21 cellular contexts compared by ENCODE assay signal in genomic region chr2:190653931-190654330, GRCh38. TPM values are rescaled to one million over a fixed set of nuclear protein-coding genes. Genes with fewer than 3 reads are reported as not detected.
DNase-seq lines count a peak whose midpoint lies in the region; ATAC-seq, FAIRE-seq and TF ChIP-seq lines count a peak whose summit lies in the region.
"Had no signal": no experiment of that assay in that cellular context is flagged by ENCODE, and none has a peak within 500 bp of the region (broad histone marks: within the 10 kb centered on the region; RNA-seq: fewer than 3 reads in every experiment).

No MANE protein-coding gene starts in this region.

- POLR2A ChIA-PET in A549 (lab: Yijun Ruan, JAX), result no interaction called here

- CTCF ChIA-PET in A549 (lab: Yijun Ruan, JAX), result no interaction called here

- FAIRE-seq in A549 (lab: Jason Lieb, UNC), result no peak
- peak; percentile 58 for FAIRE-seq in GM12891 (lab: Jason Lieb, UNC)

- peaks cover 55% of the 10 kb centered on the region; the same call in 2 of the 3 replicates for H3K4me1 ChIP-seq in A549
- H3K4me1 ChIP-seq in aorta (ENCODE audit: control insufficient read depth in 1 of 2, insufficient read depth in 2 of 2, low read length in 2 of 2), result peaks cover 8 to 17% of the 10 kb centered on the region in 2 donors

- no peak for TF ChIP-seq POLR2A in A549 (IDR thresholded peaks at IDR 0.05; ENCODE audit: low read length)
- no peak for TF ChIP-seq POLR2A in GM12891 (IDR thresholded peaks at IDR 0.05; ENCODE audit: low read depth, low read length)

- H3K4me2 ChIP-seq in A549, result 0 out of 3 replicates have a peak overlapping the region, but pooled peaks have one; percentile 8
- H3K4me2 ChIP-seq: KMS-11 had no signal

- no peak for TF ChIP-seq RAD21 in A549 (conservative IDR thresholded peaks at IDR 0.05 in 1 of 2, IDR thresholded peaks at IDR 0.05 in 1 of 2)

- ATAC-seq in A549, result no peak
- ATAC-seq in aorta (ENCODE audit: low FRiP score), result no peak
- ATAC-seq: HCT116 had no signal

- H3K9me3 ChIP-seq in A549, result no peaks in the 10 kb centered on the region
- H3K9me3 ChIP-seq in aorta (ENCODE audit: control insufficient read depth, low read length), result no peaks in the 10 kb centered on the region

- H3K27ac ChIP-seq in A549 (no peak overlapping the region), aorta (ENCODE audit: low read depth in 1 of 2, low read length in 2 of 2) (no peak overlapping the region)
- H3K27ac ChIP-seq: KMS-11 had no signal

- DNase-seq in A549 (ENCODE audit: low read depth in 1 of 2, low spot score in 1 of 2) (no peak), GM12891 (ENCODE audit: insufficient read length, low spot score) (no peak), NCI-H69 (lab: John Stamatoyannopoulos, UW) (peak; percentile 15), epithelial cell of esophagus (ENCODE audit: low read depth) (peak; percentile 54), T-helper 1 cell (no peak), NCI-H748 treated with DMSO at 0.1 percent for 48 hours (lab: John Stamatoyannopoulos, UW) (no peak), iPS-NIHi7 (ENCODE audit: extremely low spot score) (no peak), aorta (no peak)
- DNase-seq: CD4-positive, alpha-beta T cell; COR-L47; DMS153; GDM1; GOT3; NCI-H1105; NCI-H146; NCI-H2029; NCI-H2227 treated with DMSO at 0.1 percent for 48 hours; NCI-H524; SHP77 had no signal

- no peak for TF ChIP-seq EP300 in A549 (IDR thresholded peaks at IDR 0.05)

- H3K27me3 ChIP-seq in aorta (ENCODE audit: control insufficient read depth in 1 of 2, insufficient read depth in 2 of 2, low read length in 1 of 2), result no peaks in the 10 kb centered on the region

- TF ChIP-seq CTCF in A549 (IDR thresholded peaks at IDR 0.05), result no peak
- no peak for TF ChIP-seq CTCF in epithelial cell of esophagus (IDR thresholded peaks at IDR 0.05; ENCODE audit: insufficient read depth, low read depth, low read length, missing control alignments)

- H3K4me3 ChIP-seq in A549, result no peak overlapping the region
- no peak overlapping the region for H3K4me3 ChIP-seq in epithelial cell of esophagus (ENCODE audit: low read length)
- no peak overlapping the region for H3K4me3 ChIP-seq in aorta (ENCODE audit: low read length in 2 of 2)

- intact Hi-C loops in aorta (cut with DNase I), result no loop called here

- H3K36me3 ChIP-seq in aorta (ENCODE audit: control insufficient read depth in 1 of 2, insufficient read depth in 2 of 2, low read length in 1 of 2), result no peaks in the 10 kb centered on the region

TF ChIP-seq in A549, 52 proteins besides CTCF, POLR2A, EP300 and RAD21:
- TF ChIP-seq ZC3H11A (IDR thresholded peaks at IDR 0.05) (no peak), NR3C1 (IDR thresholded peaks at IDR 0.05) (no peak), PHF8 (IDR thresholded peaks at IDR 0.05; ENCODE audit: borderline replicate concordance, low read depth) (no peak), ZNF302 (CRISPR knock-in tag; IDR thresholded peaks at IDR 0.05) (no peak), MAFK (IDR thresholded peaks at IDR 0.05; ENCODE audit: partially characterized antibody) (no peak), MYC (IDR thresholded peaks at IDR 0.05; ENCODE audit: borderline replicate concordance, low read length) (no peak), TP53 (CRISPR knock-in tag; IDR thresholded peaks at IDR 0.05) (no peak), RARB (CRISPR knock-in tag; IDR thresholded peaks at IDR 0.05) (no peak), CBX8 (IDR thresholded peaks at IDR 0.05) (no peak), CBX2 (IDR thresholded peaks at IDR 0.05; ENCODE audit: borderline replicate concordance, low read depth) (no peak), ELK1 (IDR thresholded peaks at IDR 0.05; ENCODE audit: low read depth, low read length) (no peak), EHF (CRISPR knock-in tag; IDR thresholded peaks at IDR 0.05) (no peak), NPAS2 (CRISPR knock-in tag; IDR thresholded peaks at IDR 0.05; ENCODE audit: borderline replicate concordance) (no peak), BHLHE40 (IDR thresholded peaks at IDR 0.05; ENCODE audit: low read depth, low read length) (no peak), PBX3 (IDR thresholded peaks at IDR 0.05) (no peak), ZFP36 (IDR thresholded peaks at IDR 0.05; ENCODE audit: borderline replicate concordance, partially characterized antibody) (no peak), FOSL2 (IDR thresholded peaks at IDR 0.05) (no peak), FOSL2 (CRISPR knock-in tag; IDR thresholded peaks at IDR 0.05) (no peak), CEBPB (IDR thresholded peaks at IDR 0.05) (no peak), FOSB (CRISPR knock-in tag; IDR thresholded peaks at IDR 0.05) (no peak), HEYL (CRISPR knock-in tag; IDR thresholded peaks at IDR 0.05) (no peak)

TF ChIP-seq in GM12891, 5 proteins besides CTCF, POLR2A, EP300 and RAD21:
- TF ChIP-seq POLR2AphosphoS5 (IDR thresholded peaks at IDR 0.05; ENCODE audit: low read depth, low read length), result no peak
- no peak for TF ChIP-seq SPI1 (IDR thresholded peaks at IDR 0.05; ENCODE audit: low read depth, low read length)
- no peak for TF ChIP-seq TAF1 (IDR thresholded peaks at IDR 0.05; ENCODE audit: low read depth, low read length)
- no peak for TF ChIP-seq PAX5 (IDR thresholded peaks at IDR 0.05; ENCODE audit: insufficient read depth, low read length, severe bottlenecking)
- no peak for TF ChIP-seq POU2F2 (IDR thresholded peaks at IDR 0.05; ENCODE audit: low read depth, low read length)

RNA-seq across cellular contexts. Expression of gene NAB1, which starts 5.0 kb away (rescaled TPM):
- polyA plus RNA-seq in A549 (2011; rRNA removed) (55.6 and 67.3 TPM in 2 replicates), A549 (2017; fragmentation: RNase III; extraction: RNeasy Plus Mini Kit Qiagen cat#74134 plus additional on column Dnase treatment) (31.8 to 37.8 TPM (median 37.6 TPM) in 3 replicates), aorta (10 to 100 TPM; 26.9 to 36.2 TPM)
- 16.7 and 17.6 TPM in 2 replicates for polyA plus RNA-seq in A549 (2012; cell fraction: cytosol; rRNA removed)
- 15.7 and 20.3 TPM in 2 replicates for polyA plus RNA-seq in A549 (2012; cell fraction: nucleus; rRNA removed)
- polyA minus RNA-seq in A549 (2011; rRNA and poly(A)+ RNA removed), result 60.9 and 70.4 TPM in 2 replicates
- polyA plus RNA-seq in GM12891 (2012; ENCODE audit: low read depth, missing spikeins), result 11.7 TPM
- 10 to 100 TPM; 49.5 to 67.8 TPM for total RNA-seq in aorta

Comparison
In these comparisons a context has a peak if more than half of its experiments do, and no peak if none do; other contexts are left out.
1. DNase-seq: peak in NCI-H69 (single experiment) and epithelial cell of esophagus (single experiment); none in A549 (0 of 2), GM12891 (single experiment), T-helper 1 cell (0 of 5), NCI-H748 treated with DMSO at 0.1 percent for 48 hours (single experiment), iPS-NIHi7 (single experiment) and aorta (0 of 2).